8 cellular contexts compared by ENCODE assay signal in genomic region chr3:25664066-25664809, GRCh38. TPM values are rescaled to one million over a fixed set of nuclear protein-coding genes. Genes with fewer than 3 reads are reported as not detected.
A peak's percentile ranks its signal among the peaks of the same experiment; 100 is the strongest.
DNase-seq lines count a peak whose midpoint lies in the region; ATAC-seq and TF ChIP-seq lines count a peak whose summit lies in the region.

No MANE protein-coding gene starts in this region.

- TF ChIP-seq CTCF in cardiac fibroblast (IDR thresholded peaks at IDR 0.05; ENCODE audit: low read depth, low read length) (no peak), kidney epithelial cell (IDR thresholded peaks at IDR 0.05; ENCODE audit: insufficient read depth, low read length, poor library complexity, severe bottlenecking) (no peak)

- DNase-seq in CD1c-positive myeloid dendritic cell (ENCODE audit: extremely low spot score) (peak; percentile 82), cardiac fibroblast (ENCODE audit: low read depth in 2 of 2) (peak in 1 of 2 donors; percentile 60), kidney epithelial cell (ENCODE audit: low read depth) (no peak), H4 (ENCODE audit: low spot score) (no peak)
- peak; percentile 27 to 45 (median 42) for DNase-seq in activated CD4-positive, CD25-positive, alpha-beta regulatory T cell (lab: John Stamatoyannopoulos, UW)
- DNase-seq in stimulated activated CD4-positive, alpha-beta T cell treated with anti-CD3 and anti-CD28 coated beads, Interleukin-15, amount 100 ng/mL, for 48 hours (ENCODE audit: low read depth in 2 of 2) = peak; percentile 41 to 52

- no peaks in the 10 kb centered on the region for H3K36me3 ChIP-seq in kidney epithelial cell (ENCODE audit: control insufficient read depth, insufficient read depth, low read length)

- ATAC-seq in GM19397 (IDR thresholded peaks at IDR 0.05; ENCODE audit: unreplicated experiment) = peak; percentile 35
- ATAC-seq in HG03520 (IDR thresholded peaks at IDR 0.05; ENCODE audit: unreplicated experiment) = peak; percentile 28

- H3K4me3 ChIP-seq in cardiac fibroblast (replicated peaks in 1 of 2; ENCODE audit: low read depth in 2 of 2, low read length in 2 of 2) = peak overlapping the region; percentile 81 to 83
- H3K4me3 ChIP-seq in kidney epithelial cell (ENCODE audit: low read depth, low read length) = peak overlapping the region; percentile 94

- H3K27me3 ChIP-seq in kidney epithelial cell (ENCODE audit: control insufficient read depth, insufficient read depth, low read length) = no peaks in the 10 kb centered on the region

RNA-seq across cellular contexts. Expression of gene TOP2B, which starts 0.5 kb away (rescaled TPM):
- total RNA-seq in kidney epithelial cell = 82.2 and 104 TPM in 2 replicates
- total RNA-seq in H4 (2014; rRNA removed; shearing (Covaris generic)) = 38.9 and 45.3 TPM in 2 replicates

Comparison
In these comparisons a context has a peak if more than half of its experiments do, and no peak if none do; other contexts are left out.
1. DNase-seq: peak in CD1c-positive myeloid dendritic cell (single experiment), activated CD4-positive, CD25-positive, alpha-beta regulatory T cell (4 of 4) and stimulated activated CD4-positive, alpha-beta T cell treated with anti-CD3 and anti-CD28 coated beads, Interleukin-15, amount 100 ng/mL, for 48 hours (2 of 2); none in kidney epithelial cell (single experiment) and H4 (single experiment).